In the genomic region with DNA sequence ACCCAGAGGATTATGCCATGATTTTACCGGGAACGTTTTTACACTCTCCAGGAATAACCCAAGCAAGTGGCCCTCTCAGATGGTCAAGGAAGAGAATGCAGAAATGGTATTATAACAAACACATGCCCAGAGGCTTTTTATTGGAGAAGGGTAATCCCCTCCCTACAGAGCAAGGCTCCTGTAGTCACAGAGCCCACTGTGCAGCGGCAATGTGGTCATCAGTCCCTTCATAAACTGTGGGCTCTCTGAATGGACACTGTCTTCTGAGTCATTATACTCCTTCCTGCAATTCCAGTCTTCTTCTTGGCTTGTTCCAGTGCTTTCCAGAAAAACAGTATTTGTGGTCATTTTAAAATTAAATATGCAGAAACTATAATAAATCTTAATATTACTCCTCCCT, we compare ENCODE assay signal across 11 cellular contexts.
"Had no signal": no experiment of that assay in that cellular context is flagged by ENCODE, and none has a peak within 500 bp of the region (broad histone marks: within the 10 kb centered on the region; RNA-seq: fewer than 3 reads in every experiment).

No MANE protein-coding gene starts in this region.

- H3K27ac Mint-ChIP-seq: activated CD8-positive, alpha-beta T cell treated with anti-CD3 and anti-CD28 coated beads, Interleukin-2, amount 10 ng/mL, durations not matched to agents 7 days and 5 days; activated T-helper 1 cell treated with anti-CD3 and anti-CD28 coated beads, Interleukin-12 subunit alpha, Interleukin-12 subunit beta, Interleukin-2, Interleukin-4 antibody, amounts not matched to agents 30 ng/mL and 10 ng/mL and 1 ng/mL, durations not matched to agents 14 hours and 24 hours and 36 hours; naive B cell; stimulated activated memory B cell treated with anti-CD40 and anti-IgM and Interleukin-4, amounts not matched to agents 10 μg/mL and 1 μg/mL and 100 μg/mL, for 72 hours had no signal

- H3K36me3 Mint-ChIP-seq: naive B cell; stimulated activated memory B cell treated with anti-CD40 and anti-IgM and Interleukin-4, amounts not matched to agents 10 μg/mL and 1 μg/mL and 100 μg/mL, for 72 hours had no signal

- DNase-seq: activated CD8-positive, alpha-beta memory T cell treated with anti-CD3 and anti-CD28 coated beads, Interleukin-2, amount 50 U/mL, for 48 hours; activated naive CD4-positive, alpha-beta T cell; lower lobe of right lung; spleen; upper lobe of left lung had no signal

- H3K4me1 Mint-ChIP-seq: naive B cell; stimulated activated memory B cell treated with anti-CD40 and anti-IgM and Interleukin-4, amounts not matched to agents 10 μg/mL and 1 μg/mL and 100 μg/mL, for 72 hours had no signal

- H3K27me3 ChIP-seq: right atrium auricular region, suprapubic skin, upper lobe of left lung had no signal

- H3K9me3 Mint-ChIP-seq: activated T-helper 1 cell treated with anti-CD3 and anti-CD28 coated beads, Interleukin-12 subunit alpha, Interleukin-12 subunit beta, Interleukin-2, Interleukin-4 antibody, amounts not matched to agents 30 ng/mL and 10 ng/mL and 1 ng/mL, durations not matched to agents 14 hours and 24 hours and 36 hours; naive B cell; stimulated activated memory B cell treated with anti-CD40 and anti-IgM and Interleukin-4, amounts not matched to agents 10 μg/mL and 1 μg/mL and 100 μg/mL, for 72 hours had no signal

- H3K36me3 ChIP-seq: spleen had no signal

- ATAC-seq: stimulated activated memory B cell treated with anti-CD40 and anti-IgM and Interleukin-4, amounts not matched to agents 10 μg/mL and 1 μg/mL and 100 μg/mL, for 72 hours had no signal

- H3K27me3 Mint-ChIP-seq: stimulated activated memory B cell treated with anti-CD40 and anti-IgM and Interleukin-4, amounts not matched to agents 10 μg/mL and 1 μg/mL and 100 μg/mL, for 72 hours had no signal

- H3K4me3 Mint-ChIP-seq: activated CD8-positive, alpha-beta T cell treated with anti-CD3 and anti-CD28 coated beads, Interleukin-2, amount 10 ng/mL, durations not matched to agents 7 days and 5 days; activated T-helper 1 cell treated with anti-CD3 and anti-CD28 coated beads, Interleukin-12 subunit alpha, Interleukin-12 subunit beta, Interleukin-2, Interleukin-4 antibody, amounts not matched to agents 30 ng/mL and 10 ng/mL and 1 ng/mL, durations not matched to agents 14 hours and 24 hours and 36 hours; naive B cell; stimulated activated memory B cell treated with anti-CD40 and anti-IgM and Interleukin-4, amounts not matched to agents 10 μg/mL and 1 μg/mL and 100 μg/mL, for 72 hours had no signal

- H3K9me3 ChIP-seq: lower lobe of right lung, right atrium auricular region, spleen, suprapubic skin, upper lobe of left lung had no signal

- H3K4me1 ChIP-seq: lower lobe of right lung, right atrium auricular region, spleen, suprapubic skin, upper lobe of left lung had no signal

- H3K27ac ChIP-seq: lower lobe of right lung, right atrium auricular region, spleen, suprapubic skin, upper lobe of left lung had no signal

- H3K4me3 ChIP-seq: lower lobe of right lung, right atrium auricular region, spleen, suprapubic skin, upper lobe of left lung had no signal
